In genomic region chr12:97713217-97713616, GRCh38 we compare ENCODE assay signal across 1 cellular context.
TF ChIP-seq lines count a peak whose summit lies in the region.

No MANE protein-coding gene starts in this region.

TF ChIP-seq in GM23338, 12 proteins besides CTCF, POLR2A, EP300 and RAD21 (continued from another document):
- TF ChIP-seq ZNF462 (CRISPR knock-in tag; IDR thresholded peaks at IDR 0.05) (no peak), CREB1 (CRISPR knock-in tag; IDR thresholded peaks at IDR 0.05; ENCODE audit: low read depth) (no peak), JUNB (IDR thresholded peaks at IDR 0.05; ENCODE audit: unreplicated experiment) (no peak), STAT1 (IDR thresholded peaks at IDR 0.05; ENCODE audit: unreplicated experiment) (no peak), ZNF114 (CRISPR knock-in tag; IDR thresholded peaks at IDR 0.05) (no peak), POLR2AphosphoS5 (IDR thresholded peaks at IDR 0.05; ENCODE audit: low read depth) (no peak)
- TF ChIP-seq, protein P1, sequence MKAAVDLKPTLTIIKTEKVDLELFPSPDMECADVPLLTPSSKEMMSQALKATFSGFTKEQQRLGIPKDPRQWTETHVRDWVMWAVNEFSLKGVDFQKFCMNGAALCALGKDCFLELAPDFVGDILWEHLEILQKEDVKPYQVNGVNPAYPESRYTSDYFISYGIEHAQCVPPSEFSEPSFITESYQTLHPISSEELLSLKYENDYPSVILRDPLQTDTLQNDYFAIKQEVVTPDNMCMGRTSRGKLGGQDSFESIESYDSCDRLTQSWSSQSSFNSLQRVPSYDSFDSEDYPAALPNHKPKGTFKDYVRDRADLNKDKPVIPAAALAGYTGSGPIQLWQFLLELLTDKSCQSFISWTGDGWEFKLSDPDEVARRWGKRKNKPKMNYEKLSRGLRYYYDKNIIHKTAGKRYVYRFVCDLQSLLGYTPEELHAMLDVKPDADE (IDR thresholded peaks at IDR 0.05): no peak
